ENCODE assay signal across 16 cellular contexts in the genomic region with DNA sequence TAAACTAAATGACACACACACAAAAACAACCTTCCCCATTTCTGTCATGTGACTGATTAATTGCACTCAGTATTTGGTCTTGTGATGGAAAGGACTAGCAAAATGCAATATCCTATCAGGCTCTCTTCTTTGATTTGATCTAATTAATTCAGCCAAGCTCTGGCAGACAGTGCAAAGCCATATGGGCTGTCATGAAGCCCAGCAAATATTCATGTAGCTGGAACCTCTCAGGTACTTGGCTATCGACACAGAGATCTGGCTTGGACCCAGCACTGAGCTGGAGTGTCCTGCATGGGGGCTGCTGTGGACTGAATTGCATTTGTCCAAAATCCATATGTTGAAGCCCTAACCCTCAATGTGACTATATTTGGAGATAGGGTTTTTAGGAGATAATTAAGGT.
"Had no signal": no experiment of that assay in that cellular context is flagged by ENCODE, and none has a peak within 500 bp of the region (broad histone marks: within the 10 kb centered on the region; RNA-seq: fewer than 3 reads in every experiment).

No MANE protein-coding gene starts in this region.

- H3K27ac ChIP-seq: ascending aorta, cardiac muscle cell, hepatocyte, left ventricle myocardium inferior, sigmoid colon, upper lobe of right lung, WERI-Rb-1 had no signal

- H3K9me3 Mint-ChIP-seq: activated CD8-positive, alpha-beta T cell treated with anti-CD3 and anti-CD28 coated beads for 36 hours had no signal

- H3K79me2 ChIP-seq: hepatocyte had no signal

- H3K36me3 ChIP-seq: ascending aorta, cardiac muscle cell, left ventricle myocardium inferior, sigmoid colon, upper lobe of right lung, WERI-Rb-1 had no signal

- H3K27me3 ChIP-seq: ascending aorta, cardiac muscle cell, hepatocyte, sigmoid colon, upper lobe of right lung had no signal

- H3K4me3 Mint-ChIP-seq: activated CD4-positive, alpha-beta T cell treated with anti-CD3 and anti-CD28 coated beads for 36 hours; activated CD8-positive, alpha-beta T cell treated with anti-CD3 and anti-CD28 coated beads for 36 hours; effector memory CD8-positive, alpha-beta T cell had no signal

- H3K27ac Mint-ChIP-seq: activated CD4-positive, alpha-beta T cell treated with anti-CD3 and anti-CD28 coated beads for 36 hours; activated CD8-positive, alpha-beta T cell treated with anti-CD3 and anti-CD28 coated beads for 36 hours; effector memory CD8-positive, alpha-beta T cell had no signal

- H3K4me1 Mint-ChIP-seq: activated CD4-positive, alpha-beta T cell treated with anti-CD3 and anti-CD28 coated beads for 36 hours had no signal

- H3K9me3 ChIP-seq: ascending aorta, sigmoid colon, upper lobe of right lung had no signal

- H3K4me3 ChIP-seq: ascending aorta, cardiac muscle cell, hepatocyte, left ventricle myocardium inferior, sigmoid colon, upper lobe of right lung had no signal

- FAIRE-seq: kidney had no signal

- H2AFZ ChIP-seq: hepatocyte had no signal

- H3K4me1 ChIP-seq: ascending aorta, upper lobe of right lung had no signal

- ATAC-seq: activated CD4-positive, alpha-beta T cell treated with anti-CD3 and anti-CD28 coated beads for 36 hours; activated CD8-positive, alpha-beta T cell treated with anti-CD3 and anti-CD28 coated beads for 36 hours; effector memory CD8-positive, alpha-beta T cell; upper lobe of right lung had no signal

- H3K4me2 ChIP-seq: hepatocyte had no signal

- DNase-seq: activated CD4-positive, alpha-beta T cell treated with anti-CD3 and anti-CD28 coated beads for 36 hours; activated CD8-positive, alpha-beta memory T cell treated with anti-CD3 and anti-CD28 coated beads, Interleukin-2, amount 50 U/mL, for 4 hours; activated CD8-positive, alpha-beta T cell treated with anti-CD3 and anti-CD28 coated beads for 36 hours; activated naive CD4-positive, alpha-beta T cell; effector memory CD8-positive, alpha-beta T cell; kidney; left ventricle myocardium inferior; mesendoderm; sigmoid colon; stimulated activated CD4-positive, alpha-beta T cell treated with anti-CD3 and anti-CD28 coated beads, Interleukin-2, amount 100 ng/mL, for 24 hours; stimulated activated naive CD4-positive, alpha-beta T cell treated with Interleukin-2 at 50 U/mL for 16 hours; upper lobe of right lung; WERI-Rb-1 had no signal
